In the genomic region with DNA sequence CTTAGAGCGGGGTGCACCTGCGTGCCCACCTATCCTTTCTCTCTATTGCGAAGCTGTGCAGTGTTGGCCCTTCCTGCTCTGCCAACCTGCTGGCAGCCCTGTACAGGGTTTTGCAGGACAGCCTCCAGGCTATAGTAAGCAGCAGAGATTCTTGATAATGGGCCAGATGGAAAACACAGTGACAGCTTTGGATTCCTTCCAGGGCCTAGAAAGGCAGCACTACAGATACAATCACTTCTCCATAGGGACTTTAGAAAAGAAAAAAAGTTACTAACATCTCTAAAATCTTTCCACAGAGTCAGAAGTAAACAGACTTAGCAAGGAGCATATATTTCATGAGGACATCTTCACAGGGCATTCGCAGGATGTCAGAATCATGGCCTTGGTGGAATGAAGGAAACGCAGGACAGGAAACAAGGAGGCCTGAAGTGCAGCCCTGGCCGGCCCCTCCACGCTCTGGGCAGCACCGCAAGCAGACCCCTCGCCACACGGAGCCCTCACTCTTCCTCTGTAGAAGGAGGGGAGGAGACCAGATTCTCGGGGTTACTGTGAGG, we compare ENCODE assay signal across 11 cellular contexts.
A peak's percentile ranks its signal among the peaks of the same experiment; 100 is the strongest.
DNase-seq lines count a peak whose midpoint lies in the region; ATAC-seq, FAIRE-seq and TF ChIP-seq lines count a peak whose summit lies in the region.
"Had no signal": no experiment of that assay in that cellular context is flagged by ENCODE, and none has a peak within 500 bp of the region (broad histone marks: within the 10 kb centered on the region; RNA-seq: fewer than 3 reads in every experiment).

No MANE protein-coding gene starts in this region.

- H3K4me3 ChIP-seq in liver (ENCODE audit: low read depth in 1 of 3, low read length in 3 of 3) (no peak overlapping the region), HepG2 (replicated peaks in 1 of 3; ENCODE audit: insufficient read depth in 1 of 3, low read depth in 2 of 3, low read length in 3 of 3) (no peak overlapping the region)
- H3K4me3 ChIP-seq: BLaER1, skin epidermis had no signal

- TF ChIP-seq EP300 in HepG2 (IDR thresholded peaks at IDR 0.05; ENCODE audit: low read depth in 2 of 2, low read length in 2 of 2), result no peak
- no peak for TF ChIP-seq EP300 in HepG2 (CRISPR knock-in tag; IDR thresholded peaks at IDR 0.05; ENCODE audit: borderline replicate concordance)

- in situ Hi-C loops in HepG2 (cut with HindIII; ENCODE audit: extremely low pct_ligation_motif_present, low pct_unique_long_range_greater_than_20kb), result no loop called here

- ATAC-seq in HepG2 (no peak), GM18502 (IDR thresholded peaks at IDR 0.05; ENCODE audit: poor library complexity, unreplicated experiment) (no peak)

- H3K9me3 ChIP-seq in liver (ENCODE audit: control insufficient read depth in 4 of 4, low read length in 3 of 4) (no peaks in the 10 kb centered on the region), HepG2 (ENCODE audit: low read length) (no peaks in the 10 kb centered on the region)
- H3K9me3 ChIP-seq: BLaER1 had no signal

- no peaks in the 10 kb centered on the region for H3K79me2 ChIP-seq in HepG2 (ENCODE audit: insufficient read depth, low read length)

- no peaks in the 10 kb centered on the region for H4K20me1 ChIP-seq in HepG2 (ENCODE audit: insufficient read depth, low read length)
- H4K20me1 ChIP-seq: BLaER1 had no signal

- CTCF ChIA-PET in HepG2 (lab: Yijun Ruan, JAX; ENCODE audit: low intra/inter-chr PET ratio, low total read pairs), result no interaction called here

- no peak for FAIRE-seq in HepG2 (lab: Jason Lieb, UNC)

- no peak for TF ChIP-seq POLR2A in HepG2 (IDR thresholded peaks at IDR 0.05; ENCODE audit: insufficient read depth in 1 of 2, low read depth in 2 of 2, low read length in 2 of 2)

- H3K27ac ChIP-seq in liver (ENCODE audit: low read depth in 1 of 2, low read length in 2 of 2), result no peak overlapping the region
- no peak overlapping the region for H3K27ac ChIP-seq in HepG2 (ENCODE audit: extremely low read length, insufficient read depth, low read length)
- H3K27ac ChIP-seq: BLaER1, skin epidermis had no signal

- 57% methylated on average over 11 of the region's 11 CpGs for WGBS in liver
- 17% methylated on average over 2 of the region's 11 CpGs for WGBS in HepG2 (ENCODE audit: low lambda C conversion rate)

- H3K9ac ChIP-seq in liver (ENCODE audit: low read depth in 1 of 2, low read length in 2 of 2) (no peak overlapping the region), HepG2 (ENCODE audit: insufficient read depth, low read depth, low read length) (no peak overlapping the region)
- H3K9ac ChIP-seq: BLaER1 had no signal

- H3K27me3 ChIP-seq in liver (ENCODE audit: control insufficient read depth in 4 of 4, insufficient read depth in 4 of 4, low read length in 3 of 4), result no peaks in the 10 kb centered on the region
- H3K27me3 ChIP-seq in HepG2 (ENCODE audit: control insufficient read depth in 1 of 2, insufficient read depth in 2 of 2, low read length in 2 of 2), result no peaks in the 10 kb centered on the region; a peak in 1 of 5 replicates
- H3K27me3 ChIP-seq: BLaER1 had no signal

- TF ChIP-seq CTCF in liver (IDR thresholded peaks at IDR 0.05; ENCODE audit: low read depth, low read length, missing input control) (no peak), HepG2 (CRISPR knock-in tag; IDR thresholded peaks at IDR 0.05) (no peak)

- H3K4me1 ChIP-seq in liver (ENCODE audit: control insufficient read depth in 4 of 4, insufficient read depth in 4 of 4, low read length in 3 of 4) (peaks cover 0 to 19% (median 8%) of the 10 kb centered on the region in 4 donors), HepG2 (ENCODE audit: insufficient read depth, low read length) (no peaks in the 10 kb centered on the region; the same call in 1 of the 2 replicates)

- no TSS peak for BruUV-seq in HepG2 (replicated peaks; lab: Mats Ljungman, UMichigan)

- H3K36me3 ChIP-seq in liver (ENCODE audit: control insufficient read depth in 4 of 4, insufficient read depth in 3 of 4, low read depth in 1 of 4, low read length in 3 of 4), result no peaks in the 10 kb centered on the region
- H3K36me3 ChIP-seq in HepG2 (replicated peaks in 1 of 2; ENCODE audit: control insufficient read depth in 1 of 2, insufficient read depth in 2 of 2, low read length in 2 of 2), result no peaks in the 10 kb centered on the region
- H3K36me3 ChIP-seq: BLaER1 had no signal

- POLR2A ChIA-PET in HepG2 (lab: Yijun Ruan, JAX), result no interaction called here

- no peak overlapping the region for H2AFZ ChIP-seq in HepG2 (ENCODE audit: low read length)

- DNase-seq in HepG2 (ENCODE audit: low spot score) (no peak), dedifferentiated amniotic fluid mesenchymal stem cell (ENCODE audit: extremely low spot score) (peak; percentile 86), lung microvascular endothelial cell (ENCODE audit: low read depth in 2 of 2) (peak; percentile 2 to 67), CD1c-positive myeloid dendritic cell (ENCODE audit: extremely low spot score) (no peak), NCI-H345 treated with DMSO at 0.1 percent for 48 hours (lab: John Stamatoyannopoulos, UW; ENCODE audit: unreplicated experiment) (no peak)
- no peak for DNase-seq in activated CD8-positive, alpha-beta memory T cell treated with anti-CD3 and anti-CD28 coated beads for 24 hours
- DNase-seq: hippocampal formation had no signal

- TF ChIP-seq RAD21 in liver (IDR thresholded peaks at IDR 0.05) (peak; percentile 17 to 18), HepG2 (CRISPR knock-in tag; IDR thresholded peaks at IDR 0.05) (no peak)

- intact Hi-C loops in HepG2 (cut with micrococcal nuclease; ENCODE audit: unreplicated experiment), result no loop called here

- H3K4me2 ChIP-seq in HepG2 (ENCODE audit: low read depth, low read length), result no peak overlapping the region
- H3K4me2 ChIP-seq: BLaER1 had no signal

TF ChIP-seq in liver, 16 proteins besides CTCF, POLR2A, EP300 and RAD21:
- no peak for TF ChIP-seq NR2F2 (IDR thresholded peaks at IDR 0.05)
- no peak for TF ChIP-seq FOXA1 (IDR thresholded peaks at IDR 0.05)
- TF ChIP-seq, protein P1, sequence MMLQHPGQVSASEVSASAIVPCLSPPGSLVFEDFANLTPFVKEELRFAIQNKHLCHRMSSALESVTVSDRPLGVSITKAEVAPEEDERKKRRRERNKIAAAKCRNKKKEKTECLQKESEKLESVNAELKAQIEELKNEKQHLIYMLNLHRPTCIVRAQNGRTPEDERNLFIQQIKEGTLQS (IDR thresholded peaks at IDR 0.05), result no peak
- TF ChIP-seq RXRA (IDR thresholded peaks at IDR 0.05), result peak in 1 of 2 donors; percentile 9
- no peak for TF ChIP-seq FOXA2 (IDR thresholded peaks at IDR 0.05)
- TF ChIP-seq HNF4A (conservative IDR thresholded peaks at IDR 0.05), result peak in 1 of 2 donors; percentile 18

TF ChIP-seq in HepG2, 621 proteins besides CTCF, POLR2A, EP300 and RAD21:
- TF ChIP-seq, protein P2, sequence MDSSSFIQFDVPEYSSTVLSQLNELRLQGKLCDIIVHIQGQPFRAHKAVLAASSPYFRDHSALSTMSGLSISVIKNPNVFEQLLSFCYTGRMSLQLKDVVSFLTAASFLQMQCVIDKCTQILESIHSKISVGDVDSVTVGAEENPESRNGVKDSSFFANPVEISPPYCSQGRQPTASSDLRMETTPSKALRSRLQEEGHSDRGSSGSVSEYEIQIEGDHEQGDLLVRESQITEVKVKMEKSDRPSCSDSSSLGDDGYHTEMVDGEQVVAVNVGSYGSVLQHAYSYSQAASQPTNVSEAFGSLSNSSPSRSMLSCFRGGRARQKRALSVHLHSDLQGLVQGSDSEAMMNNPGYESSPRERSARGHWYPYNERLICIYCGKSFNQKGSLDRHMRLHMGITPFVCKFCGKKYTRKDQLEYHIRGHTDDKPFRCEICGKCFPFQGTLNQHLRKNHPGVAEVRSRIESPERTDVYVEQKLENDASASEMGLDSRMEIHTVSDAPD (CRISPR knock-in tag; IDR thresholded peaks at IDR 0.05), result no peak
- TF ChIP-seq ZNF20 (CRISPR knock-in tag; IDR thresholded peaks at IDR 0.05) (no peak), HOXA5 (CRISPR knock-in tag; IDR thresholded peaks at IDR 0.05) (no peak), ZNF75D (CRISPR knock-in tag; IDR thresholded peaks at IDR 0.05; ENCODE audit: borderline replicate concordance) (no peak)
- TF ChIP-seq, protein P3, sequence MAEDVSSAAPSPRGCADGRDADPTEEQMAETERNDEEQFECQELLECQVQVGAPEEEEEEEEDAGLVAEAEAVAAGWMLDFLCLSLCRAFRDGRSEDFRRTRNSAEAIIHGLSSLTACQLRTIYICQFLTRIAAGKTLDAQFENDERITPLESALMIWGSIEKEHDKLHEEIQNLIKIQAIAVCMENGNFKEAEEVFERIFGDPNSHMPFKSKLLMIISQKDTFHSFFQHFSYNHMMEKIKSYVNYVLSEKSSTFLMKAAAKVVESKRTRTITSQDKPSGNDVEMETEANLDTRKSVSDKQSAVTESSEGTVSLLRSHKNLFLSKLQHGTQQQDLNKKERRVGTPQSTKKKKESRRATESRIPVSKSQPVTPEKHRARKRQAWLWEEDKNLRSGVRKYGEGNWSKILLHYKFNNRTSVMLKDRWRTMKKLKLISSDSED (CRISPR knock-in tag; IDR thresholded peaks at IDR 0.05), result no peak

Comparison
In these comparisons a context has a peak if more than half of its experiments do, and no peak if none do; other contexts are left out.
1. DNase-seq: peak in dedifferentiated amniotic fluid mesenchymal stem cell (single experiment) and lung microvascular endothelial cell (2 of 2); none in HepG2 (single experiment), activated CD8-positive, alpha-beta memory T cell treated with anti-CD3 and anti-CD28 coated beads for 24 hours (single experiment), CD1c-positive myeloid dendritic cell (single experiment) and NCI-H345 treated with DMSO at 0.1 percent for 48 hours (single experiment).